Comparison of ENCODE assay signal across 8 cellular contexts in the genomic region with DNA sequence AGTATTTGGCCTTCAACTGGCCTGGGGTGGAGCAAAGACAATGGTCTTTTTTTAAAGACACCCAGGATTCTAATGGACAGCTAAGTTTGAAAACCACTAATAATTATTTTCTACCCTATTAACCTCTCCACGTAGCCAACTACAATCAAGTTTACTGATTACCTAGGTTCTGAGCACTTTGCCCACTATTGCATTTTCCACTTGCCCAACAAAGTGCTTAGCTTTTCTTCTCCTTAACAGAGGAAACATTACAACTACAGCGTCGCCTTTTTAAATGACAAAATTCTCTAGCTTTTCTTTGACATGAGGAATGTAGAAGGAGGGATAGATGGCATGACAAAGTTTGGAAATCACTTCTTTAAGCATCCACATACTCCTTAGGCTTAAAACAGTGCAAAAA. TPM values are rescaled to one million over a fixed set of nuclear protein-coding genes. Genes with fewer than 3 reads are reported as not detected.
DNase-seq lines count a peak whose midpoint lies in the region; ATAC-seq and TF ChIP-seq lines count a peak whose summit lies in the region.
"Had no signal": no experiment of that assay in that cellular context is flagged by ENCODE, and none has a peak within 500 bp of the region (broad histone marks: within the 10 kb centered on the region; RNA-seq: fewer than 3 reads in every experiment).

No MANE protein-coding gene starts in this region.

- no peaks in the 10 kb centered on the region for H3K9me3 ChIP-seq in hepatocyte (ENCODE audit: low read depth)

- peaks cover 18% of the 10 kb centered on the region for H3K36me3 Mint-ChIP-seq in activated T-helper 1 cell treated with anti-CD3 and anti-CD28 coated beads, Interleukin-12 subunit alpha, Interleukin-12 subunit beta, Interleukin-2, Interleukin-4 antibody, amounts not matched to agents 30 ng/mL and 10 ng/mL and 1 ng/mL, durations not matched to agents 14 hours and 24 hours and 36 hours (ENCODE audit: low read depth)
- peaks cover 6% of the 10 kb centered on the region for H3K36me3 Mint-ChIP-seq in stimulated activated memory B cell treated with anti-CD40 and anti-IgM and Interleukin-4, amounts not matched to agents 10 μg/mL and 1 μg/mL and 100 μg/mL, for 72 hours

- no peaks in the 10 kb centered on the region for H3K27me3 Mint-ChIP-seq in activated T-helper 1 cell treated with anti-CD3 and anti-CD28 coated beads, Interleukin-12 subunit alpha, Interleukin-12 subunit beta, Interleukin-2, Interleukin-4 antibody, amounts not matched to agents 30 ng/mL and 10 ng/mL and 1 ng/mL, durations not matched to agents 14 hours and 24 hours and 36 hours (ENCODE audit: insufficient read depth)
- H3K27me3 Mint-ChIP-seq in stimulated activated memory B cell treated with anti-CD40 and anti-IgM and Interleukin-4, amounts not matched to agents 10 μg/mL and 1 μg/mL and 100 μg/mL, for 72 hours = no peaks in the 10 kb centered on the region

- intact Hi-C loops in activated T-helper 1 cell treated with anti-CD3 and anti-CD28 coated beads, Interleukin-12 subunit alpha, Interleukin-12 subunit beta, Interleukin-2, Interleukin-4 antibody, amounts not matched to agents 30 ng/mL and 10 ng/mL and 1 ng/mL, durations not matched to agents 14 hours and 24 hours and 36 hours (cut with micrococcal nuclease) = loop anchor here (5.0 to 10.0 kb wide), 6 partner anchors 55 to 1482 kb away; a partner anchor contains a TSS

- H3K27me3 ChIP-seq in HL-60 (ENCODE audit: insufficient read depth, poor library complexity, severe bottlenecking) = no peaks in the 10 kb centered on the region
- no peaks in the 10 kb centered on the region for H3K27me3 ChIP-seq in hepatocyte

- peak overlapping the region; percentile 96 for H3K4me3 ChIP-seq in HL-60 (replicated peaks; ENCODE audit: insufficient read depth, low read length)
- peak overlapping the region; percentile 97 for H3K4me3 ChIP-seq in hepatocyte

- H3K4me1 Mint-ChIP-seq in activated T-helper 1 cell treated with anti-CD3 and anti-CD28 coated beads, Interleukin-12 subunit alpha, Interleukin-12 subunit beta, Interleukin-2, Interleukin-4 antibody, amounts not matched to agents 30 ng/mL and 10 ng/mL and 1 ng/mL, durations not matched to agents 14 hours and 24 hours and 36 hours (ENCODE audit: low read depth) = peaks cover 63% of the 10 kb centered on the region
- H3K4me1 Mint-ChIP-seq in stimulated activated memory B cell treated with anti-CD40 and anti-IgM and Interleukin-4, amounts not matched to agents 10 μg/mL and 1 μg/mL and 100 μg/mL, for 72 hours = peaks cover 62% of the 10 kb centered on the region

- WGBS in hepatocyte (ENCODE audit: low lambda C conversion rate, missing lambda C conversion rate) = 48% methylated on average over 3 of the region's 3 CpGs

- no peaks in the 10 kb centered on the region for H3K9me2 ChIP-seq in hepatocyte (replicated peaks; ENCODE audit: insufficient read depth)

- H3K27ac ChIP-seq in HL-60 (replicated peaks) (no peak overlapping the region), hepatocyte (peak overlapping the region; percentile 98)

- H3K27ac Mint-ChIP-seq in activated T-helper 1 cell treated with anti-CD3 and anti-CD28 coated beads, Interleukin-12 subunit alpha, Interleukin-12 subunit beta, Interleukin-2, Interleukin-4 antibody, amounts not matched to agents 30 ng/mL and 10 ng/mL and 1 ng/mL, durations not matched to agents 14 hours and 24 hours and 36 hours = no peak overlapping the region
- no peak overlapping the region for H3K27ac Mint-ChIP-seq in stimulated activated memory B cell treated with anti-CD40 and anti-IgM and Interleukin-4, amounts not matched to agents 10 μg/mL and 1 μg/mL and 100 μg/mL, for 72 hours

- peak overlapping the region; percentile 91 for H3K4me3 Mint-ChIP-seq in activated T-helper 1 cell treated with anti-CD3 and anti-CD28 coated beads, Interleukin-12 subunit alpha, Interleukin-12 subunit beta, Interleukin-2, Interleukin-4 antibody, amounts not matched to agents 30 ng/mL and 10 ng/mL and 1 ng/mL, durations not matched to agents 14 hours and 24 hours and 36 hours
- H3K4me3 Mint-ChIP-seq in stimulated activated memory B cell treated with anti-CD40 and anti-IgM and Interleukin-4, amounts not matched to agents 10 μg/mL and 1 μg/mL and 100 μg/mL, for 72 hours = peak overlapping the region; percentile 90

- DNase-seq in HL-60 (ENCODE audit: low read depth in 1 of 2, low spot score in 1 of 2) = no peak
- no peak for DNase-seq in activated T-helper 1 cell treated with anti-CD3 and anti-CD28 coated beads, Interleukin-12 subunit alpha, Interleukin-12 subunit beta, Interleukin-2, Interleukin-4 antibody, amounts not matched to agents 30 ng/mL and 10 ng/mL and 1 ng/mL, durations not matched to agents 14 hours and 24 hours and 36 hours (ENCODE audit: low spot score)
- no peak for DNase-seq in hepatocyte (ENCODE audit: low spot score)
- DNase-seq in NK-92 treated with Interleukin-12 subunit alpha and Interleukin-12 subunit beta, amount 100 ng/mL, for 24 hours (lab: John Stamatoyannopoulos, UW) = no peak
- DNase-seq: activated CD8-positive, alpha-beta memory T cell treated with anti-CD3 and anti-CD28 coated beads for 24 hours had no signal

- peaks cover 27% of the 10 kb centered on the region for H3K4me1 ChIP-seq in hepatocyte (ENCODE audit: insufficient read depth)

- peaks cover 59% of the 10 kb centered on the region for H4K20me1 ChIP-seq in hepatocyte (ENCODE audit: insufficient read depth, poor library complexity, severe bottlenecking)

- no peaks in the 10 kb centered on the region for H3K9me3 Mint-ChIP-seq in activated T-helper 1 cell treated with anti-CD3 and anti-CD28 coated beads, Interleukin-12 subunit alpha, Interleukin-12 subunit beta, Interleukin-2, Interleukin-4 antibody, amounts not matched to agents 30 ng/mL and 10 ng/mL and 1 ng/mL, durations not matched to agents 14 hours and 24 hours and 36 hours
- no peaks in the 10 kb centered on the region for H3K9me3 Mint-ChIP-seq in stimulated activated memory B cell treated with anti-CD40 and anti-IgM and Interleukin-4, amounts not matched to agents 10 μg/mL and 1 μg/mL and 100 μg/mL, for 72 hours

- no peak overlapping the region for H2AFZ ChIP-seq in hepatocyte

- TF ChIP-seq CTCF in HL-60 (IDR thresholded peaks at IDR 0.05; ENCODE audit: insufficient read depth, low read length) (no peak), hepatocyte (IDR thresholded peaks at IDR 0.05; ENCODE audit: poor library complexity) (no peak)

- H3K79me2 ChIP-seq in hepatocyte = peaks cover 69% of the 10 kb centered on the region

- ATAC-seq in stimulated activated memory B cell treated with anti-CD40 and anti-IgM and Interleukin-4, amounts not matched to agents 10 μg/mL and 1 μg/mL and 100 μg/mL, for 72 hours = no peak
- no peak for ATAC-seq in GM18909 (IDR thresholded peaks at IDR 0.05; ENCODE audit: poor library complexity, unreplicated experiment)
- no peak for ATAC-seq in GM18870 (IDR thresholded peaks at IDR 0.05; ENCODE audit: unreplicated experiment)

- peak overlapping the region; percentile 84 for H3K4me2 ChIP-seq in hepatocyte

- no peaks in the 10 kb centered on the region for H3K36me3 ChIP-seq in hepatocyte (replicated peaks; ENCODE audit: insufficient read depth, low read depth)

RNA-seq across cellular contexts. Expression of a gene that starts 2.0 kb away (rescaled TPM):
- total RNA-seq in activated T-helper 1 cell treated with anti-CD3 and anti-CD28 coated beads, Interleukin-12 subunit alpha, Interleukin-12 subunit beta, Interleukin-2, Interleukin-4 antibody, amounts not matched to agents 30 ng/mL and 10 ng/mL and 1 ng/mL, durations not matched to agents 14 hours and 24 hours and 36 hours = 19.1 and 20.3 TPM in 2 replicates
- total RNA-seq in hepatocyte = 69.6 and 70.0 TPM in 2 replicates
- polyA plus RNA-seq in hepatocyte = 51.3 and 61.8 TPM in 2 replicates

RNA-seq across cellular contexts. Expression of a gene that starts 37.6 kb away (rescaled TPM):
- not detected in 2 replicates for total RNA-seq in activated T-helper 1 cell treated with anti-CD3 and anti-CD28 coated beads, Interleukin-12 subunit alpha, Interleukin-12 subunit beta, Interleukin-2, Interleukin-4 antibody, amounts not matched to agents 30 ng/mL and 10 ng/mL and 1 ng/mL, durations not matched to agents 14 hours and 24 hours and 36 hours
- total RNA-seq in hepatocyte = not detected in 2 replicates
- polyA plus RNA-seq in hepatocyte = not detected in 2 replicates
